ENCODE assay signal across 32 cellular contexts in the genomic region with DNA sequence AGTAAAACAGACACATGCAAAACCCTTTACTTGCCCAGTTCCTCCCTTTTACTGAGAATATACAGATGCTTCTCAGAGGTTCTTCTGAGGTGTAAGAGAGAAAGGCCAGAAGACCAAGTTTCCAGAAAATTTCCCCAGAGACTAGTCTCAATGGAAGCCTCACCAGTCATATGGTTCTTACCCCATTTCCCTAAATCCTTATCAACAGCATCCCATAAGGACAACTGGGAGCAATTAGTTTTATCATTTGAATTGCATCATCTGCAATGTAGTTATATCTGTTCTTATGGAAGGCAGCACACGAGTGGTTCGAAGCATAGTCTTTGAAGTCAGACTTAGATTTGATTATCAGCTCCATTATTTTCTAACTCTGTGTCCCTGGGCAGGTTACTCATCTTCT.
"Had no signal": no experiment of that assay in that cellular context is flagged by ENCODE, and none has a peak within 500 bp of the region (broad histone marks: within the 10 kb centered on the region; RNA-seq: fewer than 3 reads in every experiment).

No MANE protein-coding gene starts in this region.

- H3K4me3 ChIP-seq: adrenal gland, ascending aorta, body of pancreas, breast epithelium, cardiac muscle cell had no signal

- H3K4me1 ChIP-seq: adrenal gland, ascending aorta, body of pancreas, breast epithelium had no signal

- H3K27me3 ChIP-seq: adrenal gland, ascending aorta, body of pancreas, brain microvascular endothelial cell, breast epithelium, cardiac muscle cell had no signal

- H3K27ac ChIP-seq: adrenal gland, ascending aorta, body of pancreas, brain microvascular endothelial cell, breast epithelium, cardiac muscle cell had no signal

- H3K9me3 ChIP-seq: adrenal gland, ascending aorta, body of pancreas, breast epithelium had no signal

- DNase-seq: activated effector memory CD4-positive, alpha-beta T cell treated with anti-CD3 and anti-CD28 coated beads, Interleukin-2, amount 50 U/mL, for 16 hours; activated effector memory CD4-positive, alpha-beta T cell treated with Interleukin-2 at 50 U/mL for 16 hours; activated gamma-delta T cell; activated gamma-delta T cell treated with Interleukin-2 at 50 U/mL for 16 hours; activated naive CD4-positive, alpha-beta T cell; activated naive CD4-positive, alpha-beta T cell treated with anti-CD3 and anti-CD28 coated beads for 36 hours; activated naive CD4-positive, alpha-beta T cell treated with anti-CD3 and anti-CD28 coated beads, Interleukin-2, amount 10 ng/mL, durations not matched to agents 7 days and 5 days; activated naive CD4-positive, alpha-beta T cell treated with anti-CD3 and anti-CD28 coated beads, Interleukin-2, amount 50 U/mL, for 16 hours; activated naive CD4-positive, alpha-beta T cell treated with Interleukin-2 at 50 U/mL for 16 hours; activated naive CD8-positive, alpha-beta T cell treated with anti-CD3 and anti-CD28 coated beads for 36 hours; activated naive CD8-positive, alpha-beta T cell treated with anti-CD3 and anti-CD28 coated beads, Interleukin-2, amount 10 ng/mL, durations not matched to agents 7 days and 5 days; activated naive CD8-positive, alpha-beta T cell treated with anti-CD3 and anti-CD28 coated beads, Interleukin-2, amount 50 U/mL, for 24 hours; activated T-cell treated with anti-CD3 and anti-CD28 coated beads, Interleukin-2, amount 50 U/mL, for 1 hour; activated T-cell treated with anti-CD3 and anti-CD28 coated beads, Interleukin-2, amount 50 U/mL, for 24 hours; activated T-cell treated with anti-CD3 and anti-CD28 coated beads, Interleukin-2, amount 50 U/mL, for 4 hours; activated T-cell treated with anti-CD3 and anti-CD28 coated beads, Interleukin-2, amount 50 U/mL, for 48 hours; activated T-cell treated with anti-CD3 and anti-CD28 coated beads, Interleukin-2, amount 50 U/mL, for 72 hours; adrenal gland; amniotic stem cell; amygdala; anterior cingulate cortex; aorta; body of pancreas; brain microvascular endothelial cell; caudate nucleus; central memory CD4-positive, alpha-beta T cell; cerebellar nuclear complex had no signal

- ATAC-seq: activated naive CD4-positive, alpha-beta T cell treated with anti-CD3 and anti-CD28 coated beads, Interleukin-2, amount 50 U/mL, for 72 hours; activated naive CD8-positive, alpha-beta T cell treated with anti-CD3 and anti-CD28 coated beads, Interleukin-2, amount 50 U/mL, for 24 hours; activated T-cell treated with anti-CD3 and anti-CD28 coated beads, Interleukin-2, amount 50 U/mL, for 4 hours; activated T-cell treated with anti-CD3 and anti-CD28 coated beads, Interleukin-2, amount 50 U/mL, for 72 hours; activated T-helper 17 cell treated with anti-CD3 and anti-CD28 coated beads, Interleukin-2, amount 50 U/mL, for 72 hours; body of pancreas had no signal

- H3K36me3 ChIP-seq: adrenal gland, ascending aorta, brain microvascular endothelial cell, breast epithelium, cardiac muscle cell had no signal
